19 cellular contexts compared by ENCODE assay signal in genomic region chr3:93981649-93982048, GRCh38. TPM values are rescaled to one million over a fixed set of nuclear protein-coding genes. Genes with fewer than 3 reads are reported as not detected.
DNase-seq lines count a peak whose midpoint lies in the region; ATAC-seq and TF ChIP-seq lines count a peak whose summit lies in the region.
"Had no signal": no experiment of that assay in that cellular context is flagged by ENCODE, and none has a peak within 500 bp of the region (broad histone marks: within the 10 kb centered on the region; RNA-seq: fewer than 3 reads in every experiment).

No MANE protein-coding gene starts in this region.

- H3K27ac Mint-ChIP-seq in CD4-positive, alpha-beta memory T cell: peak overlapping the region in 5 of 7 donors; percentile 32 to 92 (median 65)
- H3K27ac Mint-ChIP-seq in GM23338: no peak overlapping the region
- H3K27ac Mint-ChIP-seq in activated CD4-positive, alpha-beta memory T cell treated with anti-CD3 and anti-CD28 coated beads, Interleukin-2, amount 10 ng/mL, durations not matched to agents 7 days and 5 days: no peak overlapping the region
- H3K27ac Mint-ChIP-seq in activated CD4-positive, alpha-beta T cell treated with anti-CD3 and anti-CD28 coated beads, Interleukin-2, amount 10 ng/mL, durations not matched to agents 7 days and 5 days: no peak overlapping the region

- peak overlapping the region; percentile 83 for H3K4me2 ChIP-seq in GM23338

- H3K4me3 Mint-ChIP-seq in CD4-positive, alpha-beta memory T cell: peak overlapping the region in 7 of 8 donors; percentile 1 to 74 (median 39)
- H3K4me3 Mint-ChIP-seq in GM23338: peak overlapping the region; percentile 92
- H3K4me3 Mint-ChIP-seq in activated CD4-positive, alpha-beta memory T cell treated with anti-CD3 and anti-CD28 coated beads, Interleukin-2, amount 10 ng/mL, durations not matched to agents 7 days and 5 days: peak overlapping the region; percentile 46
- H3K4me3 Mint-ChIP-seq in activated CD4-positive, alpha-beta T cell treated with anti-CD3 and anti-CD28 coated beads, Interleukin-2, amount 10 ng/mL, durations not matched to agents 7 days and 5 days: no peak overlapping the region

- CTCF ChIA-PET in CD4-positive, alpha-beta memory T cell (lab: Charles Lee; ENCODE audit: partially characterized antibody): interaction anchor here (0.5 to 1.2 kb wide), 2 partner anchors 9 to 11 kb away, joined by 3 read pairs; partner anchors contain the start of gene PROS1
- CTCF ChIA-PET in activated CD4-positive, alpha-beta memory T cell treated with anti-CD3 and anti-CD28 coated beads, Interleukin-2, amount 10 ng/mL, durations not matched to agents 7 days and 5 days (lab: Charles Lee): interaction anchor here (1.8 kb wide), 1 partner anchor 13 kb away, joined by 6 read pairs; no protein-coding TSS in a partner anchor
- CTCF ChIA-PET in activated CD4-positive, alpha-beta T cell treated with anti-CD3 and anti-CD28 coated beads, Interleukin-2, amount 10 ng/mL, durations not matched to agents 7 days and 5 days (lab: Charles Lee): interaction anchor here (1.0 kb wide), 1 partner anchor 33 kb away, joined by 3 read pairs; no protein-coding TSS in a partner anchor

- H3K36me3 ChIP-seq in CD4-positive, alpha-beta memory T cell (ENCODE audit: insufficient read depth, low read length): no peaks in the 10 kb centered on the region
- no peaks in the 10 kb centered on the region for H3K36me3 ChIP-seq in GM23338 (ENCODE audit: insufficient read depth)
- no peaks in the 10 kb centered on the region for H3K36me3 ChIP-seq in mesodermal cell (ENCODE audit: control insufficient read depth, insufficient read depth, low read length)
- H3K36me3 ChIP-seq: gastrocnemius medialis, SJCRH30, spleen, upper lobe of left lung had no signal

- no peaks in the 10 kb centered on the region for H3K27me3 Mint-ChIP-seq in CD4-positive, alpha-beta memory T cell
- peaks cover 5% of the 10 kb centered on the region for H3K27me3 Mint-ChIP-seq in GM23338 (ENCODE audit: insufficient read depth, low read depth, poor library complexity)
- H3K27me3 Mint-ChIP-seq in activated CD4-positive, alpha-beta memory T cell treated with anti-CD3 and anti-CD28 coated beads, Interleukin-2, amount 10 ng/mL, durations not matched to agents 7 days and 5 days: no peaks in the 10 kb centered on the region
- no peaks in the 10 kb centered on the region for H3K27me3 Mint-ChIP-seq in activated CD4-positive, alpha-beta T cell treated with anti-CD3 and anti-CD28 coated beads, Interleukin-2, amount 10 ng/mL, durations not matched to agents 7 days and 5 days

- no peak overlapping the region for H3K4me3 ChIP-seq in CD4-positive, alpha-beta memory T cell (ENCODE audit: low read length in 2 of 2)
- H3K4me3 ChIP-seq in GM23338 (peak overlapping the region; percentile 66; the same call in 1 of the 2 replicates), mesodermal cell (ENCODE audit: extremely low read depth, insufficient read depth, low read length, poor library complexity, severe bottlenecking) (peak overlapping the region; percentile 90)
- H3K4me3 ChIP-seq: spleen had no signal

- H3K9me2 ChIP-seq in GM23338 (ENCODE audit: insufficient read depth): no peaks in the 10 kb centered on the region

- no peaks in the 10 kb centered on the region for H3K27me3 ChIP-seq in CD4-positive, alpha-beta memory T cell (ENCODE audit: insufficient read depth, low read length)
- no peaks in the 10 kb centered on the region for H3K27me3 ChIP-seq in GM23338 (ENCODE audit: insufficient read depth)
- H3K27me3 ChIP-seq: dorsolateral prefrontal cortex, gastrocnemius medialis, SJCRH30, spleen, upper lobe of left lung had no signal

- POLR2A ChIA-PET in CD4-positive, alpha-beta memory T cell (lab: Charles Lee; ENCODE audit: partially characterized antibody): interaction anchor here (1.3 to 2.9 kb wide), 2 partner anchors 14 to 81 kb away, joined by 3 to 21 read pairs; partner anchors contain the start of genes DHFR2 and NSUN3
- POLR2A ChIA-PET in activated CD4-positive, alpha-beta memory T cell treated with anti-CD3 and anti-CD28 coated beads, Interleukin-2, amount 10 ng/mL, durations not matched to agents 7 days and 5 days (lab: Charles Lee): no interaction called here
- POLR2A ChIA-PET in activated CD4-positive, alpha-beta T cell treated with anti-CD3 and anti-CD28 coated beads, Interleukin-2, amount 10 ng/mL, durations not matched to agents 7 days and 5 days (lab: Charles Lee): no interaction called here

- H3K79me2 ChIP-seq in GM23338 (replicated peaks; ENCODE audit: insufficient read depth): peaks cover 35% of the 10 kb centered on the region

- H4K20me1 ChIP-seq in GM23338 (replicated peaks; ENCODE audit: insufficient read depth): peaks cover 8% of the 10 kb centered on the region; the same call in 1 of the 2 replicates

- peaks cover 11 to 26% (median 23%) of the 10 kb centered on the region in 4 donors for H3K4me1 Mint-ChIP-seq in CD4-positive, alpha-beta memory T cell
- H3K4me1 Mint-ChIP-seq in GM23338: peaks cover 10% of the 10 kb centered on the region
- peaks cover 25% of the 10 kb centered on the region for H3K4me1 Mint-ChIP-seq in activated CD4-positive, alpha-beta memory T cell treated with anti-CD3 and anti-CD28 coated beads, Interleukin-2, amount 10 ng/mL, durations not matched to agents 7 days and 5 days
- H3K4me1 Mint-ChIP-seq in activated CD4-positive, alpha-beta T cell treated with anti-CD3 and anti-CD28 coated beads, Interleukin-2, amount 10 ng/mL, durations not matched to agents 7 days and 5 days: peaks cover 27% of the 10 kb centered on the region

- H3K36me3 Mint-ChIP-seq in CD4-positive, alpha-beta memory T cell: peaks cover 0 to 3% of the 10 kb centered on the region in 2 donors
- H3K36me3 Mint-ChIP-seq in GM23338 (ENCODE audit: low read depth): no peaks in the 10 kb centered on the region; the same call in 2 of the 3 replicates
- no peaks in the 10 kb centered on the region for H3K36me3 Mint-ChIP-seq in activated CD4-positive, alpha-beta memory T cell treated with anti-CD3 and anti-CD28 coated beads, Interleukin-2, amount 10 ng/mL, durations not matched to agents 7 days and 5 days (ENCODE audit: low read depth)
- no peaks in the 10 kb centered on the region for H3K36me3 Mint-ChIP-seq in activated CD4-positive, alpha-beta T cell treated with anti-CD3 and anti-CD28 coated beads, Interleukin-2, amount 10 ng/mL, durations not matched to agents 7 days and 5 days (ENCODE audit: low read depth)

- H3F3A ChIP-seq in GM23338 (replicated peaks; ENCODE audit: low read depth): no peaks in the 10 kb centered on the region

- intact Hi-C loops in CD4-positive, alpha-beta memory T cell (cut with micrococcal nuclease): no loop called here

- ATAC-seq in GM23338: no peak
- ATAC-seq: gastrocnemius medialis, left cardiac atrium had no signal

- no peak for DNase-seq in CD4-positive, alpha-beta memory T cell
- DNase-seq in GM23338 (ENCODE audit: low spot score) (no peak), NCI-H748 treated with DMSO at 0.1 percent for 48 hours (lab: John Stamatoyannopoulos, UW) (no peak), NCI-H69 (lab: John Stamatoyannopoulos, UW) (no peak), AML-193 (lab: John Stamatoyannopoulos, UW) (no peak)
- DNase-seq in activated CD4-positive, alpha-beta memory T cell treated with anti-CD3 and anti-CD28 coated beads, Interleukin-2, amount 10 ng/mL, durations not matched to agents 7 days and 5 days: no peak
- DNase-seq in activated CD4-positive, alpha-beta T cell treated with anti-CD3 and anti-CD28 coated beads, Interleukin-2, amount 10 ng/mL, durations not matched to agents 7 days and 5 days: no peak
- DNase-seq: activated CD4-positive, alpha-beta T cell treated with anti-CD3 and anti-CD28 coated beads for 4 hours; amniotic stem cell; dorsolateral prefrontal cortex; gastrocnemius medialis; left cardiac atrium; NCI-H1105 treated with DMSO at 0.1 percent for 48 hours; NCI-H510A treated with DMSO at 0.1 percent for 48 hours; SJCRH30; spleen; upper lobe of left lung had no signal

- TF ChIP-seq CTCF in GM23338 (conservative IDR thresholded peaks at IDR 0.05; ENCODE audit: low read depth in 2 of 2): no peak

- no peak overlapping the region for H2AFZ ChIP-seq in GM23338

- no peaks in the 10 kb centered on the region for H3K9me3 ChIP-seq in CD4-positive, alpha-beta memory T cell (ENCODE audit: control insufficient read depth in 1 of 2, low read length in 2 of 2)
- H3K9me3 ChIP-seq in mesodermal cell (ENCODE audit: control insufficient read depth, low read length): no peaks in the 10 kb centered on the region
- H3K9me3 ChIP-seq: gastrocnemius medialis, SJCRH30, spleen, upper lobe of left lung had no signal

- peaks cover 16% of the 10 kb centered on the region for H3K4me1 ChIP-seq in CD4-positive, alpha-beta memory T cell (ENCODE audit: insufficient read depth, low read length)
- H3K4me1 ChIP-seq in GM23338 (ENCODE audit: insufficient read depth) (peaks cover 11% of the 10 kb centered on the region; the same call in 1 of the 2 replicates), mesodermal cell (ENCODE audit: control insufficient read depth, insufficient read depth, low read length, poor library complexity, severe bottlenecking) (no peaks in the 10 kb centered on the region)

- no peak overlapping the region for H3K27ac ChIP-seq in CD4-positive, alpha-beta memory T cell (ENCODE audit: low read depth, low read length)
- H3K27ac ChIP-seq in GM23338 (ENCODE audit: low read depth): no peak overlapping the region
- no peak overlapping the region for H3K27ac ChIP-seq in mesodermal cell (ENCODE audit: low read depth, low read length, severe bottlenecking)
- H3K27ac ChIP-seq: dorsolateral prefrontal cortex, gastrocnemius medialis, spleen, upper lobe of left lung had no signal

- WGBS in mesodermal cell (ENCODE audit: insufficient coverage in 2 of 2), 2 experiments: 92 to 93% methylated on average over 9 of the region's 13 CpGs

- H3K9me3 Mint-ChIP-seq in CD4-positive, alpha-beta memory T cell: no peaks in the 10 kb centered on the region
- no peaks in the 10 kb centered on the region; the same call in 2 of the 3 replicates for H3K9me3 Mint-ChIP-seq in GM23338
- no peaks in the 10 kb centered on the region for H3K9me3 Mint-ChIP-seq in activated CD4-positive, alpha-beta memory T cell treated with anti-CD3 and anti-CD28 coated beads, Interleukin-2, amount 10 ng/mL, durations not matched to agents 7 days and 5 days
- H3K9me3 Mint-ChIP-seq in activated CD4-positive, alpha-beta T cell treated with anti-CD3 and anti-CD28 coated beads, Interleukin-2, amount 10 ng/mL, durations not matched to agents 7 days and 5 days: no peaks in the 10 kb centered on the region

RNA-seq across cellular contexts. Expression of gene ARL13B, which starts 1.7 kb away (rescaled TPM):
- total RNA-seq in CD4-positive, alpha-beta memory T cell: 10 to 100 TPM; 11.7 to 12.0 TPM
- 1 to 10 TPM; 6.2 to 6.3 TPM for polyA plus RNA-seq in CD4-positive, alpha-beta memory T cell
- 7.9 and 8.5 TPM in 2 replicates for total RNA-seq in GM23338 (2014; rRNA removed; shearing (Covaris generic))
- polyA plus RNA-seq in GM23338 (2016; fragmentation: Nextera tagmentation; extraction: Ambion mirVana): 13.8 and 17.1 TPM in 2 replicates
- 10 to 100 TPM in 1 of 2 experiments, 1 to 10 TPM in 1; 9.8 to 11.0 TPM for total RNA-seq in activated CD4-positive, alpha-beta memory T cell treated with anti-CD3 and anti-CD28 coated beads, Interleukin-2, amount 10 ng/mL, durations not matched to agents 7 days and 5 days
- polyA plus RNA-seq in mesodermal cell (2013, experiment 1 of 2): 14.8 TPM
- 12.4 TPM for polyA plus RNA-seq in mesodermal cell (2013, experiment 2 of 2)
- 1 to 10 TPM; 5.8 to 7.9 TPM for total RNA-seq in activated CD4-positive, alpha-beta T cell treated with anti-CD3 and anti-CD28 coated beads, Interleukin-2, amount 10 ng/mL, durations not matched to agents 7 days and 5 days

RNA-seq across cellular contexts. Expression of gene PROS1, which starts 8.0 kb away (rescaled TPM):
- not detected for total RNA-seq in CD4-positive, alpha-beta memory T cell
- polyA plus RNA-seq in CD4-positive, alpha-beta memory T cell: not detected
- total RNA-seq in GM23338 (2014; rRNA removed; shearing (Covaris generic)): 2.5 and 4.1 TPM in 2 replicates
- polyA plus RNA-seq in GM23338 (2016; fragmentation: Nextera tagmentation; extraction: Ambion mirVana): 1.1 and 1.8 TPM in 2 replicates
- total RNA-seq in activated CD4-positive, alpha-beta memory T cell treated with anti-CD3 and anti-CD28 coated beads, Interleukin-2, amount 10 ng/mL, durations not matched to agents 7 days and 5 days: under 1 TPM; 0.35 to 0.50 TPM
- 55.4 TPM for polyA plus RNA-seq in mesodermal cell (2013, experiment 1 of 2)
- 49.2 TPM for polyA plus RNA-seq in mesodermal cell (2013, experiment 2 of 2)
- under 1 TPM; 0.06 to 0.20 TPM for total RNA-seq in activated CD4-positive, alpha-beta T cell treated with anti-CD3 and anti-CD28 coated beads, Interleukin-2, amount 10 ng/mL, durations not matched to agents 7 days and 5 days

RNA-seq across cellular contexts. Expression of gene STX19, which starts 46.7 kb away (rescaled TPM):
- under 1 TPM in 1 of 2 experiments, not detected in 1; 0.39 TPM for total RNA-seq in CD4-positive, alpha-beta memory T cell
- under 1 TPM in 1 of 2 donors, not detected in 1; 0.39 TPM for polyA plus RNA-seq in CD4-positive, alpha-beta memory T cell
- not detected in 2 replicates for total RNA-seq in GM23338 (2014; rRNA removed; shearing (Covaris generic))
- polyA plus RNA-seq in GM23338 (2016; fragmentation: Nextera tagmentation; extraction: Ambion mirVana): 0.29 and 0.57 TPM in 2 replicates
- total RNA-seq in activated CD4-positive, alpha-beta memory T cell treated with anti-CD3 and anti-CD28 coated beads, Interleukin-2, amount 10 ng/mL, durations not matched to agents 7 days and 5 days: not detected
- not detected for polyA plus RNA-seq in mesodermal cell (2013, experiment 1 of 2)
- not detected for polyA plus RNA-seq in mesodermal cell (2013, experiment 2 of 2)
- not detected for total RNA-seq in activated CD4-positive, alpha-beta T cell treated with anti-CD3 and anti-CD28 coated beads, Interleukin-2, amount 10 ng/mL, durations not matched to agents 7 days and 5 days
- total RNA-seq: gastrocnemius medialis, HT1080, left cardiac atrium, SJCRH30 had no signal

Comparison
In these comparisons a context has a peak if more than half of its experiments do, and no peak if none do; other contexts are left out.
1. H3K4me3 ChIP-seq: peak in GM23338 (single experiment) and mesodermal cell (single experiment); none in CD4-positive, alpha-beta memory T cell (0 of 2).
2. H3K27ac Mint-ChIP-seq: peak in CD4-positive, alpha-beta memory T cell (5 of 7); none in GM23338 (single experiment), activated CD4-positive, alpha-beta memory T cell treated with anti-CD3 and anti-CD28 coated beads, Interleukin-2, amount 10 ng/mL, durations not matched to agents 7 days and 5 days (single experiment) and activated CD4-positive, alpha-beta T cell treated with anti-CD3 and anti-CD28 coated beads, Interleukin-2, amount 10 ng/mL, durations not matched to agents 7 days and 5 days (single experiment).